In the genomic region with DNA sequence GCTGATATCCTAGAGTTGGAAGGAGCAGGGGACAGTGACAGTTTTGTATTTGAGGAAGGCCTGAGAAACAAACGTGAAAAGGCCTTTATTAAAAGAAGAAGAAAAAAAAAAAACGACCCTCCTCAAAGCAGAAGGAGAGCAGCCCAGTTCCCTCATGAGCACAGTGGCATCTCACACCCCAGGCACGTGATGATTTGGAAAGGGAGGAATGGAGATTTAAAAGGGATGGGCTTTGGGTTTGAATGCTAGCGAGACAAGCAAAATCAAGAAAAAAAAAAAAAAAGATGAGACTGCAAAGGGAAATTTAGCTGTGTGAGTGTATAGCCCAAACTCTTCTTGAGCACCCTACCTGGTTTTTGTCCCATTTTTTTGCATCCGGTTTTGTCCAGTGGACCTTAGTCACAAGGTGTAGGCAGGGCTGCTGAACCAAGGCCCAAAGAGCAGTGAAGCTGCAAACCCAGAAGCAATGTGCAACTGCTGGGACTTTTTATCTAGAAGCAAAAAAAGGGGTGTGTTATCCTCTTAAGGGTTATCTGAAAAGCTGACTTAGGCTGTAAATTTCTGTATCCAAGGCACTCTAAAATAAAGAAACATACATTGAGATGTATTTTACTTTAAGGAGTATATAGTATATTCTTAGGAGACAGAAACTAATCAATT, we compare ENCODE assay signal across 9 cellular contexts. TPM values are rescaled to one million over a fixed set of nuclear protein-coding genes. Genes with fewer than 3 reads are reported as not detected.
DNase-seq lines count a peak whose midpoint lies in the region; ATAC-seq and TF ChIP-seq lines count a peak whose summit lies in the region.
"Had no signal": no experiment of that assay in that cellular context is flagged by ENCODE, and none has a peak within 500 bp of the region (broad histone marks: within the 10 kb centered on the region; RNA-seq: fewer than 3 reads in every experiment).

No MANE protein-coding gene starts in this region.

- H4K20me1 ChIP-seq in OCI-LY1 (ENCODE audit: insufficient read depth, low read length) (no peaks in the 10 kb centered on the region), fibroblast of lung (ENCODE audit: control insufficient read depth, extremely low read depth, insufficient read depth, low read length) (no peaks in the 10 kb centered on the region)

- no peaks in the 10 kb centered on the region; the same call in 1 of the 2 replicates for H3F3A ChIP-seq in OCI-LY1 (ENCODE audit: insufficient read depth, low read length)

- no peak overlapping the region; the same call in 1 of the 2 replicates for H3K9ac ChIP-seq in OCI-LY1 (ENCODE audit: low read length)
- H3K9ac ChIP-seq in fibroblast of lung (ENCODE audit: insufficient read depth, low read length): no peak overlapping the region

- intact Hi-C loops in CD4-positive, alpha-beta T cell (cut with DNase I, micrococcal nuclease): loop anchor here (2.0 to 5.0 kb wide), 4 partner anchors 34 to 89 kb away; a partner anchor contains a TSS

- peak overlapping the region; percentile 88 for H3K4me3 Mint-ChIP-seq in CD4-positive, alpha-beta T cell
- H3K4me3 Mint-ChIP-seq in progenitor cell of endocrine pancreas (ENCODE audit: low read depth): peak overlapping the region; percentile 50

- no peaks in the 10 kb centered on the region for H3K36me3 ChIP-seq in OCI-LY1 (ENCODE audit: insufficient read depth, low read length)
- no peaks in the 10 kb centered on the region for H3K36me3 ChIP-seq in fibroblast of lung (ENCODE audit: control insufficient read depth, insufficient read depth, low read length)

- no peak overlapping the region for H2AFZ ChIP-seq in OCI-LY1 (ENCODE audit: low read length)
- peak overlapping the region; percentile 70 for H2AFZ ChIP-seq in fibroblast of lung (ENCODE audit: low read length)

- H3K4me3 ChIP-seq in OCI-LY1 (ENCODE audit: low read depth, low read length, poor library complexity, severe bottlenecking) (peak overlapping the region; percentile 75), fibroblast of lung (replicated peaks in 1 of 4; ENCODE audit: control extremely low read depth in 1 of 4, insufficient read depth in 1 of 4, low read depth in 3 of 4, low read length in 4 of 4) (no peak overlapping the region)

- no peak for TF ChIP-seq CTCF in CD4-positive, alpha-beta T cell (IDR thresholded peaks at IDR 0.05)
- TF ChIP-seq CTCF in OCI-LY1 (IDR thresholded peaks at IDR 0.05; ENCODE audit: low read length): no peak
- no peak for TF ChIP-seq CTCF in fibroblast of lung (conservative IDR thresholded peaks at IDR 0.05 in 1 of 2, IDR thresholded peaks at IDR 0.05 in 1 of 2; ENCODE audit: low read depth in 1 of 2, low read length in 2 of 2)
- TF ChIP-seq CTCF in progenitor cell of endocrine pancreas (IDR thresholded peaks at IDR 0.05; ENCODE audit: unreplicated experiment): no peak
- no peak for TF ChIP-seq CTCF in RWPE1 (conservative IDR thresholded peaks at IDR 0.05; ENCODE audit: low read depth)

- no peaks in the 10 kb centered on the region for H3K79me2 ChIP-seq in OCI-LY1 (ENCODE audit: insufficient read depth, low read length)
- no peaks in the 10 kb centered on the region for H3K79me2 ChIP-seq in fibroblast of lung (ENCODE audit: control insufficient read depth, insufficient read depth, low read length)

- POLR2A ChIA-PET in CD4-positive, alpha-beta T cell (lab: Charles Lee): interaction anchor here (0.6 to 3.7 kb wide), 10 partner anchors 8 to 171 kb away, joined by 3 to 22 read pairs (median 6); a partner anchor contains a TSS
- POLR2A ChIA-PET in RWPE1 (lab: Yijun Ruan, JAX; ENCODE audit: low non-redundant PET): interaction anchor here (0.7 kb wide), 1 partner anchor 148 kb away, joined by 3 read pairs; no protein-coding TSS in a partner anchor

- H3K27me3 Mint-ChIP-seq in CD4-positive, alpha-beta T cell: no peaks in the 10 kb centered on the region
- no peaks in the 10 kb centered on the region for H3K27me3 Mint-ChIP-seq in progenitor cell of endocrine pancreas

- no peaks in the 10 kb centered on the region for H3K9me2 ChIP-seq in OCI-LY1 (ENCODE audit: low read depth, low read length)

- H3K27ac Mint-ChIP-seq in CD4-positive, alpha-beta T cell: peak overlapping the region; percentile 79
- peak overlapping the region; percentile 6 for H3K27ac Mint-ChIP-seq in progenitor cell of endocrine pancreas
- H3K27ac Mint-ChIP-seq: activated CD4-positive, alpha-beta T cell treated with anti-CD3 and anti-CD28 coated beads for 36 hours had no signal

- peaks cover 15% of the 10 kb centered on the region for H3K4me1 Mint-ChIP-seq in CD4-positive, alpha-beta T cell (ENCODE audit: low read depth)
- H3K4me1 Mint-ChIP-seq in progenitor cell of endocrine pancreas (ENCODE audit: low read depth): peaks cover 11% of the 10 kb centered on the region

- H3K9me3 ChIP-seq in CD4-positive, alpha-beta T cell (ENCODE audit: control insufficient read depth, low read length): no peaks in the 10 kb centered on the region
- H3K9me3 ChIP-seq in OCI-LY1 (ENCODE audit: low read length): no peaks in the 10 kb centered on the region
- no peaks in the 10 kb centered on the region for H3K9me3 ChIP-seq in fibroblast of lung (ENCODE audit: control insufficient read depth, insufficient read depth, low read depth, low read length)

- no peak for DNase-seq in CD4-positive, alpha-beta T cell
- DNase-seq in fibroblast of lung (ENCODE audit: low read depth in 2 of 2) (no peak), progenitor cell of endocrine pancreas (ENCODE audit: low spot score, unreplicated experiment) (no peak), T1000 (lab: John Stamatoyannopoulos, UW) (no peak), RWPE1 (ENCODE audit: low spot score) (no peak), NCI-H524 treated with DMSO at 0.1 percent for 48 hours (lab: John Stamatoyannopoulos, UW) (no peak)
- DNase-seq: activated CD4-positive, alpha-beta T cell treated with anti-CD3 and anti-CD28 coated beads for 36 hours had no signal

- ATAC-seq in CD4-positive, alpha-beta T cell (ENCODE audit: poor library complexity): no peak
- ATAC-seq in HG03280 (IDR thresholded peaks at IDR 0.05; ENCODE audit: unreplicated experiment): no peak
- ATAC-seq: activated CD4-positive, alpha-beta T cell treated with anti-CD3 and anti-CD28 coated beads for 36 hours had no signal

- H3K27ac ChIP-seq in CD4-positive, alpha-beta T cell (ENCODE audit: low read depth, low read length): no peak overlapping the region
- H3K27ac ChIP-seq in OCI-LY1 (ENCODE audit: low read depth, low read length, poor library complexity, severe bottlenecking): no peak overlapping the region
- no peak overlapping the region for H3K27ac ChIP-seq in fibroblast of lung (ENCODE audit: insufficient read depth, low read length)
- H3K27ac ChIP-seq in RWPE1: no peak overlapping the region

- no peaks in the 10 kb centered on the region for H3K36me3 Mint-ChIP-seq in CD4-positive, alpha-beta T cell (ENCODE audit: low read depth)
- no peaks in the 10 kb centered on the region for H3K36me3 Mint-ChIP-seq in progenitor cell of endocrine pancreas (ENCODE audit: insufficient read depth)

- H3K9me3 Mint-ChIP-seq in CD4-positive, alpha-beta T cell: no peaks in the 10 kb centered on the region
- H3K9me3 Mint-ChIP-seq in progenitor cell of endocrine pancreas (ENCODE audit: low read depth): no peaks in the 10 kb centered on the region

- CTCF ChIA-PET in CD4-positive, alpha-beta T cell (lab: Charles Lee): no interaction called here
- CTCF ChIA-PET in RWPE1 (lab: Yijun Ruan, JAX): no interaction called here

- H3K4me2 ChIP-seq in OCI-LY1 (ENCODE audit: low read length) (peak overlapping the region; percentile 94), fibroblast of lung (ENCODE audit: extremely low read depth, insufficient read depth, low read length) (peak overlapping the region; percentile 61)

- H3K4me1 ChIP-seq in OCI-LY1 (ENCODE audit: insufficient read depth, low read length, severe bottlenecking) (peaks cover 35% of the 10 kb centered on the region), fibroblast of lung (ENCODE audit: control insufficient read depth, extremely low read depth, insufficient read depth, low read length) (peaks cover 2% of the 10 kb centered on the region)

- no peaks in the 10 kb centered on the region for H3K27me3 ChIP-seq in CD4-positive, alpha-beta T cell (ENCODE audit: control insufficient read depth, insufficient read depth, low read length)
- H3K27me3 ChIP-seq in OCI-LY1 (ENCODE audit: insufficient read depth, low read length) (no peaks in the 10 kb centered on the region), fibroblast of lung (ENCODE audit: control insufficient read depth, insufficient read depth, low read length) (no peaks in the 10 kb centered on the region)

RNA-seq across cellular contexts. Expression of a gene that starts 54.5 kb away (rescaled TPM):
- total RNA-seq in CD4-positive, alpha-beta T cell: 10 to 100 TPM; 56.5 to 60.0 TPM
- total RNA-seq in fibroblast of lung (15.2 and 18.8 TPM in 2 replicates), progenitor cell of endocrine pancreas (67.2 and 71.7 TPM in 2 replicates)
- polyA plus RNA-seq in fibroblast of lung: 2.4 and 2.8 TPM in 2 replicates
- 5.5 and 7.7 TPM in 2 replicates for polyA plus RNA-seq in fibroblast of lung (2012)
- 19.9 and 29.8 TPM in 2 replicates for polyA minus RNA-seq in fibroblast of lung (ENCODE audit: low replicate concordance)
